Comparison of ENCODE assay signal across 23 cellular contexts in genomic region chr11:84866922-84867321, GRCh38.
A peak's percentile ranks its signal among the peaks of the same experiment; 100 is the strongest.
DNase-seq lines count a peak whose midpoint lies in the region; ATAC-seq and FAIRE-seq lines count a peak whose summit lies in the region.
"Had no signal": no experiment of that assay in that cellular context is flagged by ENCODE, and none has a peak within 500 bp of the region (broad histone marks: within the 10 kb centered on the region; RNA-seq: fewer than 3 reads in every experiment).

No MANE protein-coding gene starts in this region.

- no peaks in the 10 kb centered on the region for H3K36me3 Mint-ChIP-seq in activated naive CD8-positive, alpha-beta T cell treated with anti-CD3 and anti-CD28 coated beads for 36 hours

- no peak overlapping the region for H3K27ac Mint-ChIP-seq in activated naive CD8-positive, alpha-beta T cell treated with anti-CD3 and anti-CD28 coated beads for 36 hours
- H3K27ac Mint-ChIP-seq: CD4-positive, alpha-beta T cell; HFFc6 had no signal

- no peak overlapping the region for H3K4me3 Mint-ChIP-seq in activated naive CD8-positive, alpha-beta T cell treated with anti-CD3 and anti-CD28 coated beads for 36 hours
- H3K4me3 Mint-ChIP-seq: CD4-positive, alpha-beta T cell; HFFc6 had no signal

- no peaks in the 10 kb centered on the region for H3K27me3 Mint-ChIP-seq in activated naive CD8-positive, alpha-beta T cell treated with anti-CD3 and anti-CD28 coated beads for 36 hours
- H3K27me3 Mint-ChIP-seq: CD4-positive, alpha-beta T cell had no signal

- peak; percentile 14 for FAIRE-seq in RCC 7860 (lab: Jason Lieb, UNC)

- no peak for ATAC-seq in GM18873 (IDR thresholded peaks at IDR 0.05; ENCODE audit: low FRiP score, unreplicated experiment)
- ATAC-seq: SK-N-SH treated with all-trans-retinoic acid at 6 μM for 48 hours had no signal

- DNase-seq in HT1080 (ENCODE audit: low read depth) (peak; percentile 24), RCC 7860 (ENCODE audit: low spot score) (peak; percentile 5), left kidney (ENCODE audit: low read depth, low spot score) (peak; percentile 50), NCI-H2107 (lab: John Stamatoyannopoulos, UW) (no peak), NCI-H1417 treated with DMSO at 0.1 percent for 48 hours (lab: John Stamatoyannopoulos, UW) (no peak)
- DNase-seq in activated naive CD8-positive, alpha-beta T cell treated with anti-CD3 and anti-CD28 coated beads for 36 hours: no peak
- DNase-seq: ACHN; Calu3; CD4-positive, alpha-beta T cell; EL; GF-D8; H7; HFFc6; KG1; NCI-H1105; NCI-H2029 treated with DMSO at 0.1 percent for 48 hours; NCI-H2171; NCI-H345; NCI-H526; RPMI8226; SIG-M5 had no signal

- peaks cover 9% of the 10 kb centered on the region for H3K9me3 Mint-ChIP-seq in activated naive CD8-positive, alpha-beta T cell treated with anti-CD3 and anti-CD28 coated beads for 36 hours
- H3K9me3 Mint-ChIP-seq: HFFc6 had no signal

- H3K4me1 Mint-ChIP-seq in activated naive CD8-positive, alpha-beta T cell treated with anti-CD3 and anti-CD28 coated beads for 36 hours: no peaks in the 10 kb centered on the region

Comparison
In these comparisons a context has a peak if more than half of its experiments do, and no peak if none do; other contexts are left out.
1. DNase-seq: peak in HT1080 (single experiment), RCC 7860 (single experiment) and left kidney (single experiment); none in NCI-H2107 (single experiment), activated naive CD8-positive, alpha-beta T cell treated with anti-CD3 and anti-CD28 coated beads for 36 hours (single experiment) and NCI-H1417 treated with DMSO at 0.1 percent for 48 hours (single experiment).